ENCODE assay signal across 14 cellular contexts in the genomic region with DNA sequence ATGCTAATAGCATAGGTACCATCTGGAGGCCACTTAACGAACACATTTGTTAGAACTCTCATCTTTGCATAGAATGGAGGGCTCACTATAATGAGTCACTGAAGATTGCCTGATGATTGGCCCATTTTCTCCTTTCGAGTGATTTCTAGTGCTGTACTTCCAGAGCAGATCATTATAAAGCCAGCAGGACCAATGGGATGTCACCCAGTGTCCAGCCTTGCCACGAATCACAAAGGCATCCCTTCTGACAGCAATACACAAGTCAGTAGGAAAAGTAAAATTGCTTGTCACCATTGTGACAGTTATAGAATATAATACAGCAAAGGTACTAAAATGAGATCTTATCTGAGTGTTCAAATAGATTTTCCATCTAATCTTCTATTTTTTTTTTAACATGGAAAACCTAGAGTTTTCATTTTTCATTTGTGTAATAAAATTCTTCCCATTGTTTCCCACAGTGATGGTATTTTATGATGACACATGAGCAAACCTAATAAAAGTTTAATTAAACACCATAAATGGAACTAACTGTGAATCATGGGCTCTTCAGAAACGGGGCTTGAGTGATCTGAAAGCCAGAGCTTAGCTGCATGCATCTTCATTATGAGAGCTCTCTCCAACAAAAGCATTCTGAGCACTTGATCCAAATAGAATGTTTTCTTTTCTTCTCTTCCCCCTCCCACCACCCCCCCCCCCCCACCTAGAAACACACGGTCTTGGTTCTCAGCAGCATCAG.
DNase-seq lines count a peak whose midpoint lies in the region; ATAC-seq and TF ChIP-seq lines count a peak whose summit lies in the region.
"Had no signal": no experiment of that assay in that cellular context is flagged by ENCODE, and none has a peak within 500 bp of the region (broad histone marks: within the 10 kb centered on the region; RNA-seq: fewer than 3 reads in every experiment).

No MANE protein-coding gene starts in this region.

- no peak overlapping the region for H3K27ac ChIP-seq in right cardiac atrium (ENCODE audit: low read length)
- H3K27ac ChIP-seq: body of pancreas, HL-60 had no signal

- H3K27me3 ChIP-seq in right cardiac atrium (ENCODE audit: control insufficient read depth, insufficient read depth) = no peaks in the 10 kb centered on the region
- H3K27me3 ChIP-seq: body of pancreas had no signal

- intact Hi-C loops in right cardiac atrium (cut with DNase I) = loop anchor here in 1 of 4 donors (10.0 kb wide), 1 partner anchor 243 kb away; no protein-coding TSS in a partner anchor

- WGBS in right cardiac atrium = 58% methylated on average over 5 of the region's 5 CpGs

- no peaks in the 10 kb centered on the region for H3K4me1 ChIP-seq in right cardiac atrium (ENCODE audit: control insufficient read depth, insufficient read depth, low read length)
- H3K4me1 ChIP-seq: body of pancreas had no signal

- ATAC-seq in right cardiac atrium = no peak
- ATAC-seq: body of pancreas had no signal

- peak overlapping the region; percentile 45 for H3K4me3 Mint-ChIP-seq in neural crest cell
- H3K4me3 Mint-ChIP-seq in mesothelial cell of epicardium = no peak overlapping the region
- H3K4me3 Mint-ChIP-seq in HFFc6 = no peak overlapping the region; the same call in 1 of the 2 replicates
- H3K4me3 Mint-ChIP-seq: CD14-positive monocyte had no signal

- H3K4me1 Mint-ChIP-seq in neural crest cell = peaks cover 34% of the 10 kb centered on the region
- H3K4me1 Mint-ChIP-seq in mesothelial cell of epicardium = no peaks in the 10 kb centered on the region
- H3K4me1 Mint-ChIP-seq in HFFc6 (ENCODE audit: low read depth) = peaks cover 13% of the 10 kb centered on the region; the same call in 1 of the 2 replicates
- H3K4me1 Mint-ChIP-seq: CD14-positive monocyte had no signal

- H3K36me3 Mint-ChIP-seq in neural crest cell (ENCODE audit: low read depth) = peaks cover 8% of the 10 kb centered on the region
- no peaks in the 10 kb centered on the region for H3K36me3 Mint-ChIP-seq in mesothelial cell of epicardium
- no peaks in the 10 kb centered on the region for H3K36me3 Mint-ChIP-seq in HFFc6 (ENCODE audit: low read depth)

- H3K27me3 Mint-ChIP-seq in neural crest cell (ENCODE audit: low read depth) (peaks cover 5% of the 10 kb centered on the region), mesothelial cell of epicardium (ENCODE audit: low read depth) (peaks cover 20% of the 10 kb centered on the region), HFFc6 (ENCODE audit: insufficient read depth) (peaks cover 26% of the 10 kb centered on the region)

- H3K27ac Mint-ChIP-seq in neural crest cell (ENCODE audit: unreplicated experiment) (peak overlapping the region; percentile 43), mesothelial cell of epicardium (no peak overlapping the region), HFFc6 (no peak overlapping the region)

- no peak for TF ChIP-seq CTCF in neural crest cell (conservative IDR thresholded peaks at IDR 0.05)
- no peak for TF ChIP-seq CTCF in mesothelial cell of epicardium (IDR thresholded peaks at IDR 0.05; ENCODE audit: unreplicated experiment)
- no peak for TF ChIP-seq CTCF in HFFc6 (IDR thresholded peaks at IDR 0.05)

- no peaks in the 10 kb centered on the region for H3K9me3 Mint-ChIP-seq in neural crest cell
- no peaks in the 10 kb centered on the region for H3K9me3 Mint-ChIP-seq in mesothelial cell of epicardium
- no peaks in the 10 kb centered on the region for H3K9me3 Mint-ChIP-seq in HFFc6
- H3K9me3 Mint-ChIP-seq: CD14-positive monocyte had no signal

- H3K4me3 ChIP-seq in right cardiac atrium (ENCODE audit: low read length) = no peak overlapping the region
- H3K4me3 ChIP-seq: body of pancreas had no signal

- DNase-seq in DMS79 treated with DMSO at 0.1 percent for 48 hours (lab: John Stamatoyannopoulos, UW) (peak; percentile 85), NCI-H1694 treated with DMSO at 0.1 percent for 48 hours (lab: John Stamatoyannopoulos, UW) (peak; percentile 43), NCI-H748 treated with DMSO at 0.1 percent for 48 hours (lab: John Stamatoyannopoulos, UW) (peak; percentile 89), neural crest cell (ENCODE audit: low read depth, low spot score) (no peak), mesothelial cell of epicardium (ENCODE audit: low spot score in 2 of 2, unreplicated experiment in 2 of 2) (no peak), right cardiac atrium (no peak), HFFc6 (no peak), D341Med (ENCODE audit: low spot score) (no peak)
- DNase-seq: activated CD4-positive, alpha-beta T cell treated with anti-CD3 and anti-CD28 coated beads, Interleukin-2, amount 50 U/mL, for 1 hour; activated effector memory CD4-positive, alpha-beta T cell treated with Interleukin-2 at 50 U/mL for 16 hours; body of pancreas; stimulated activated CD8-positive, alpha-beta memory T cell treated with anti-CD3 and anti-CD28 coated beads, Interleukin-4, amount 100 ng/mL, for 48 hours had no signal

- H3K9me3 ChIP-seq in right cardiac atrium (ENCODE audit: control insufficient read depth, low read length) = no peaks in the 10 kb centered on the region
- H3K9me3 ChIP-seq: body of pancreas had no signal

Comparison
In these comparisons a context has a peak if more than half of its experiments do, and no peak if none do; other contexts are left out.
1. DNase-seq: peak in DMS79 treated with DMSO at 0.1 percent for 48 hours (single experiment), NCI-H1694 treated with DMSO at 0.1 percent for 48 hours (single experiment) and NCI-H748 treated with DMSO at 0.1 percent for 48 hours (single experiment); none in neural crest cell (single experiment), mesothelial cell of epicardium (0 of 2), right cardiac atrium (0 of 3), HFFc6 (single experiment) and D341Med (single experiment).